ENCODE assay signal across 26 cellular contexts in genomic region chr10:124453965-124454610, GRCh38. TPM values are rescaled to one million over a fixed set of nuclear protein-coding genes. Genes with fewer than 3 reads are reported as not detected.
"Had no signal": no experiment of that assay in that cellular context is flagged by ENCODE, and none has a peak within 500 bp of the region (broad histone marks: within the 10 kb centered on the region; RNA-seq: fewer than 3 reads in every experiment).

No MANE protein-coding gene starts in this region.

- H3K4me3 ChIP-seq: breast epithelium, esophagus squamous epithelium, gastrocnemius medialis had no signal

- H3K36me3 Mint-ChIP-seq: activated naive CD8-positive, alpha-beta T cell treated with anti-CD3 and anti-CD28 coated beads for 36 hours; naive B cell had no signal

- H3K27ac ChIP-seq: breast epithelium, esophagus squamous epithelium, gastrocnemius medialis had no signal

- DNase-seq: activated B cell treated with CpG ODN at 0.5 μM for 24 hours; activated CD4-positive, alpha-beta T cell treated with anti-CD3 and anti-CD28 coated beads for 36 hours; activated CD4-positive, alpha-beta T cell treated with anti-CD3 and anti-CD28 coated beads, Interleukin-2, amount 50 U/mL, for 48 hours; activated CD8-positive, alpha-beta memory T cell treated with anti-CD3 and anti-CD28 coated beads, Interleukin-2, amount 50 U/mL, for 48 hours; activated naive CD4-positive, alpha-beta T cell treated with Interleukin-2 at 50 U/mL for 16 hours; activated naive CD8-positive, alpha-beta T cell treated with anti-CD3 and anti-CD28 coated beads for 36 hours; activated T-cell treated with anti-CD3 and anti-CD28 coated beads, Interleukin-2, amount 50 U/mL, for 4 hours; effector memory CD4-positive, alpha-beta T cell; esophagus squamous epithelium; gastrocnemius medialis; hippocampal formation; islet precursor cell; left cardiac atrium; mesenchymal stem cell; naive B cell; stimulated activated CD4-positive, alpha-beta T cell treated with anti-CD3 and anti-CD28 coated beads, Interleukin-2, amount 100 ng/mL, for 48 hours; stimulated activated naive CD4-positive, alpha-beta T cell; T-helper 1 cell had no signal

- ATAC-seq: activated CD4-positive, alpha-beta T cell treated with anti-CD3 and anti-CD28 coated beads for 36 hours; activated T-cell treated with anti-CD3 and anti-CD28 coated beads, Interleukin-2, amount 50 U/mL, for 4 hours; gastrocnemius medialis; left cardiac atrium had no signal

- H3K9me3 Mint-ChIP-seq: activated B cell treated with CpG ODN at 0.5 μM for 24 hours; activated naive CD8-positive, alpha-beta T cell treated with anti-CD3 and anti-CD28 coated beads for 36 hours; activated T-cell treated with anti-CD3 and anti-CD28 coated beads, Interleukin-2, amount 50 U/mL, for 4 hours; activated T-helper 2 cell treated with anti-CD3 and anti-CD28 coated beads, Interferon-gamma antibody, Interleukin-2, Interleukin-4, amounts not matched to agents 10 μg/mL and 5 μg/mL and 100 μg/mL, durations not matched to agents 14 hours and 24 hours and 36 hours; central memory CD8-positive, alpha-beta T cell; naive B cell had no signal

- H3K4me3 Mint-ChIP-seq: activated B cell treated with CpG ODN at 0.5 μM for 24 hours; activated CD4-positive, alpha-beta T cell treated with anti-CD3 and anti-CD28 coated beads for 36 hours; activated naive CD8-positive, alpha-beta T cell treated with anti-CD3 and anti-CD28 coated beads for 36 hours; activated T-cell treated with anti-CD3 and anti-CD28 coated beads, Interleukin-2, amount 50 U/mL, for 4 hours; central memory CD8-positive, alpha-beta T cell; naive B cell had no signal

- H3K36me3 ChIP-seq: breast epithelium, esophagus squamous epithelium, gastrocnemius medialis had no signal

- H3K9me3 ChIP-seq: breast epithelium, esophagus squamous epithelium, gastrocnemius medialis had no signal

- H3K27ac Mint-ChIP-seq: activated B cell treated with CpG ODN at 0.5 μM for 24 hours; activated CD4-positive, alpha-beta T cell treated with anti-CD3 and anti-CD28 coated beads for 36 hours; activated naive CD8-positive, alpha-beta T cell treated with anti-CD3 and anti-CD28 coated beads for 36 hours; activated T-helper 2 cell treated with anti-CD3 and anti-CD28 coated beads, Interferon-gamma antibody, Interleukin-2, Interleukin-4, amounts not matched to agents 10 μg/mL and 5 μg/mL and 100 μg/mL, durations not matched to agents 14 hours and 24 hours and 36 hours; progenitor cell of endocrine pancreas had no signal

RNA-seq across cellular contexts. Expression of gene NKX1-2, which starts 4.3 kb away (rescaled TPM):
- total RNA-seq: activated B cell treated with CpG ODN at 0.5 μM for 24 hours; activated CD4-positive, alpha-beta T cell treated with anti-CD3 and anti-CD28 coated beads for 36 hours; activated CD8-positive, alpha-beta memory T cell treated with anti-CD3 and anti-CD28 coated beads for 36 hours; activated naive CD8-positive, alpha-beta T cell treated with anti-CD3 and anti-CD28 coated beads for 36 hours; activated T-cell treated with anti-CD3 and anti-CD28 coated beads, Interleukin-2, amount 50 U/mL, for 4 hours; activated T-helper 2 cell treated with anti-CD3 and anti-CD28 coated beads, Interferon-gamma antibody, Interleukin-2, Interleukin-4, amounts not matched to agents 10 μg/mL and 5 μg/mL and 100 μg/mL, durations not matched to agents 14 hours and 24 hours and 36 hours; dermis microvascular lymphatic vessel endothelial cell; gastrocnemius medialis; left cardiac atrium; osteoblast; progenitor cell of endocrine pancreas; ureter had no signal
